8 cellular contexts compared by ENCODE assay signal in genomic region chr10:12350167-12350872, GRCh38. TPM values are rescaled to one million over a fixed set of nuclear protein-coding genes. Genes with fewer than 3 reads are reported as not detected.
DNase-seq lines count a peak whose midpoint lies in the region; ATAC-seq lines count a peak whose summit lies in the region.

No MANE protein-coding gene starts in this region.

- peak overlapping the region; percentile 92 for H3K27ac ChIP-seq in effector memory CD4-positive, alpha-beta T cell (ENCODE audit: insufficient read depth, low read length, poor library complexity, severe bottlenecking)

- H3K9me3 ChIP-seq in effector memory CD4-positive, alpha-beta T cell (ENCODE audit: control insufficient read depth, low read length): no peaks in the 10 kb centered on the region

- H3K4me1 Mint-ChIP-seq in activated CD8-positive, alpha-beta T cell treated with anti-CD3 and anti-CD28 coated beads, Interleukin-2, amount 10 ng/mL, durations not matched to agents 7 days and 5 days (ENCODE audit: low read depth): peaks cover 34% of the 10 kb centered on the region
- peaks cover 39% of the 10 kb centered on the region for H3K4me1 Mint-ChIP-seq in memory B cell

- H3K4me3 ChIP-seq in effector memory CD4-positive, alpha-beta T cell (ENCODE audit: insufficient read depth, low read depth, low read length, poor library complexity, severe bottlenecking): peak overlapping the region; percentile 67

- H3K4me3 Mint-ChIP-seq in activated CD8-positive, alpha-beta T cell treated with anti-CD3 and anti-CD28 coated beads, Interleukin-2, amount 10 ng/mL, durations not matched to agents 7 days and 5 days: peak overlapping the region; percentile 89
- peak overlapping the region; percentile 98 for H3K4me3 Mint-ChIP-seq in memory B cell

- H3K9me3 Mint-ChIP-seq in activated CD8-positive, alpha-beta T cell treated with anti-CD3 and anti-CD28 coated beads, Interleukin-2, amount 10 ng/mL, durations not matched to agents 7 days and 5 days (ENCODE audit: insufficient read depth): no peaks in the 10 kb centered on the region
- H3K9me3 Mint-ChIP-seq in memory B cell: no peaks in the 10 kb centered on the region

- no peaks in the 10 kb centered on the region for H3K36me3 ChIP-seq in effector memory CD4-positive, alpha-beta T cell (ENCODE audit: control insufficient read depth, insufficient read depth, low read length)

- peaks cover 5% of the 10 kb centered on the region for H3K36me3 Mint-ChIP-seq in activated CD8-positive, alpha-beta T cell treated with anti-CD3 and anti-CD28 coated beads, Interleukin-2, amount 10 ng/mL, durations not matched to agents 7 days and 5 days (ENCODE audit: low read depth)
- peaks cover 12% of the 10 kb centered on the region for H3K36me3 Mint-ChIP-seq in memory B cell

- peaks cover 15% of the 10 kb centered on the region for H3K4me1 ChIP-seq in effector memory CD4-positive, alpha-beta T cell (ENCODE audit: control insufficient read depth, insufficient read depth, low read length, poor library complexity, severe bottlenecking)

- POLR2A ChIA-PET in activated CD8-positive, alpha-beta T cell treated with anti-CD3 and anti-CD28 coated beads, Interleukin-2, amount 10 ng/mL, durations not matched to agents 7 days and 5 days (lab: Charles Lee): interaction anchor here (0.6 to 1.7 kb wide), 4 partner anchors 16 to 1164 kb away, joined by 3 to 11 read pairs (median 3); no protein-coding TSS in a partner anchor

- CTCF ChIA-PET in activated CD8-positive, alpha-beta T cell treated with anti-CD3 and anti-CD28 coated beads, Interleukin-2, amount 10 ng/mL, durations not matched to agents 7 days and 5 days (lab: Charles Lee): interaction anchor here (0.6 to 3.0 kb wide), 4 partner anchors 9 to 305 kb away, joined by 3 to 11 read pairs (median 4); no protein-coding TSS in a partner anchor

- ATAC-seq in activated CD8-positive, alpha-beta T cell treated with anti-CD3 and anti-CD28 coated beads, Interleukin-2, amount 10 ng/mL, durations not matched to agents 7 days and 5 days: peak; percentile 47
- ATAC-seq in memory B cell (ENCODE audit: low read depth): peak; percentile 44

- no peaks in the 10 kb centered on the region for H3K27me3 ChIP-seq in effector memory CD4-positive, alpha-beta T cell (replicated peaks; ENCODE audit: control insufficient read depth, insufficient read depth, low read length, poor library complexity, severe bottlenecking)

- H3K27ac Mint-ChIP-seq in activated CD8-positive, alpha-beta T cell treated with anti-CD3 and anti-CD28 coated beads, Interleukin-2, amount 10 ng/mL, durations not matched to agents 7 days and 5 days: peak overlapping the region; percentile 86
- H3K27ac Mint-ChIP-seq in memory B cell: peak overlapping the region; percentile 98

- DNase-seq in AG20443 (ENCODE audit: low spot score) (peak; percentile 44), GM19238 (ENCODE audit: insufficient read length, low spot score) (peak; percentile 62), MV-4-11 (lab: John Stamatoyannopoulos, UW) (peak; percentile 35), memory B cell (ENCODE audit: low spot score in 2 of 2) (peak; percentile 52 to 73), NCI-H2196 (lab: John Stamatoyannopoulos, UW; ENCODE audit: unreplicated experiment) (no peak)
- DNase-seq in activated CD8-positive, alpha-beta T cell treated with anti-CD3 and anti-CD28 coated beads, Interleukin-2, amount 10 ng/mL, durations not matched to agents 7 days and 5 days: peak; percentile 67
- DNase-seq in effector memory CD4-positive, alpha-beta T cell: peak in 2 of 3 donors; percentile 27 to 34
- peak; percentile 58 for DNase-seq in stimulated activated CD8-positive, alpha-beta memory T cell treated with anti-CD3 and anti-CD28 coated beads, Interleukin-4, amount 100 ng/mL, for 48 hours

- peaks cover 40% of the 10 kb centered on the region for H3K27me3 Mint-ChIP-seq in activated CD8-positive, alpha-beta T cell treated with anti-CD3 and anti-CD28 coated beads, Interleukin-2, amount 10 ng/mL, durations not matched to agents 7 days and 5 days (ENCODE audit: low read depth)
- no peaks in the 10 kb centered on the region for H3K27me3 Mint-ChIP-seq in memory B cell

RNA-seq across cellular contexts. Expression of gene CAMK1D, which starts 1.0 kb away (rescaled TPM):
- 1 to 10 TPM; 3.4 to 4.2 TPM for total RNA-seq in activated CD8-positive, alpha-beta T cell treated with anti-CD3 and anti-CD28 coated beads, Interleukin-2, amount 10 ng/mL, durations not matched to agents 7 days and 5 days
